ENCODE assay signal across 1 cellular context in genomic region chr5:75368391-75368790, GRCh38.
TF ChIP-seq lines count a peak whose summit lies in the region.

No MANE protein-coding gene starts in this region.

TF ChIP-seq in HepG2, 621 proteins besides CTCF, POLR2A, EP300 and RAD21 (continued from another document):
- TF ChIP-seq PRDM15 (CRISPR knock-in tag; IDR thresholded peaks at IDR 0.05) (no peak), ZNF543 (CRISPR knock-in tag; IDR thresholded peaks at IDR 0.05) (no peak), MED13 (CRISPR knock-in tag; IDR thresholded peaks at IDR 0.05) (no peak), SMARCE1 (IDR thresholded peaks at IDR 0.05; ENCODE audit: borderline replicate concordance) (no peak), PRDM10 (CRISPR knock-in tag; IDR thresholded peaks at IDR 0.05; ENCODE audit: low read depth) (no peak), WIZ (CRISPR knock-in tag; IDR thresholded peaks at IDR 0.05) (no peak), E2F1 (CRISPR knock-in tag; IDR thresholded peaks at IDR 0.05) (no peak), ZNF710 (CRISPR knock-in tag; IDR thresholded peaks at IDR 0.05; ENCODE audit: borderline replicate concordance) (no peak), ZFP41 (CRISPR knock-in tag; IDR thresholded peaks at IDR 0.05; ENCODE audit: borderline replicate concordance) (no peak), ZNF570 (CRISPR knock-in tag; IDR thresholded peaks at IDR 0.05; ENCODE audit: borderline replicate concordance) (no peak), SPEN (CRISPR knock-in tag; IDR thresholded peaks at IDR 0.05; ENCODE audit: low read depth) (no peak), AGO1 (IDR thresholded peaks at IDR 0.05; ENCODE audit: low read depth, low read length, poor library complexity, severe bottlenecking) (no peak), JUN (CRISPR knock-in tag; IDR thresholded peaks at IDR 0.05) (no peak), ZNF367 (CRISPR knock-in tag; IDR thresholded peaks at IDR 0.05; ENCODE audit: borderline replicate concordance) (no peak), CENPBD1 (CRISPR knock-in tag; IDR thresholded peaks at IDR 0.05; ENCODE audit: borderline replicate concordance, low read depth) (no peak)
